13 cellular contexts compared by ENCODE assay signal in the genomic region with DNA sequence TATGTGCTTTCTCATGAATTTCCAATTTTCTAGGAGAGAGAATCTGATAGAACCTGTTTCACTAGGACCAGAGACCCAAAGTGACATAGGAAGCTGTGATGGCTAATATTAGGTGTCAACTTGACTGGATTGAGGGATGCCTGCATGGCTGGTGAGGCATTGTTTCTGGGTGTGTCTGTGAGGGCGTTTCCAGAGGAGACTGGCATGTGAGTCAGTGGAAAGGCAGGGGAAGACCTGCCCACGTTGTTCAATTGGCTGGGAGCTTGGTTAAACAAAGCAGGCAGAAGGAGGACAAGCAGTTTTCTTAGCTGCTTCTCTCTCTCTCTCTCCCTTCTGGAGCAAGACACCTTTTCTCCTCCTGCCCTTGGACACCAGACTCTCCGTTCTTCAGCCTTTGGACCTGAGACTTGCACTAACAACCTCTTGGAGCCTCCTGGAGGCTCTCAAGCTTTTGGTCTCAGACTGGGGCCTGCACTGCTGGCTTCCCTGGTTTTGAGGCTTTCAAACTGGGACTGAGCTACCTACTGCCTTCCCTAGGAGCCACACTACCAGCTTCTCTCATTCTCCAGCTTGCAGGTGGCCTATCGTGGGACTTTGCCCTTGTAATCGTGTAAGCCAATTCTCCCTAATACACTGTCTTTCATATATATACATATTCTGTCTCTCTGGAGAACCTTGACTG.
DNase-seq lines count a peak whose midpoint lies in the region; ATAC-seq and TF ChIP-seq lines count a peak whose summit lies in the region.
"Had no signal": no experiment of that assay in that cellular context is flagged by ENCODE, and none has a peak within 500 bp of the region (broad histone marks: within the 10 kb centered on the region; RNA-seq: fewer than 3 reads in every experiment).

No MANE protein-coding gene starts in this region.

- no peak for TF ChIP-seq CTCF in omental fat pad (IDR thresholded peaks at IDR 0.05)

- peak overlapping the region; percentile 58 for H3K27ac ChIP-seq in epithelial cell of prostate
- H3K27ac ChIP-seq: thoracic aorta had no signal

- peak; percentile 8 for DNase-seq in ELR (ENCODE audit: low read depth)
- peak; percentile 72 for DNase-seq in M059J (ENCODE audit: low read depth)
- peak; percentile 76 for DNase-seq in epithelial cell of prostate (ENCODE audit: low read depth, low spot score)
- no peak for DNase-seq in omental fat pad (ENCODE audit: low spot score)
- DNase-seq in NCI-H1092 treated with DMSO at 0.1 percent for 48 hours (lab: John Stamatoyannopoulos, UW): no peak
- DNase-seq in RPMI8226: no peak
- DNase-seq: activated naive CD4-positive, alpha-beta T cell; naive thymus-derived CD8-positive, alpha-beta T cell; NK-92 treated with Interleukin-12 subunit alpha and Interleukin-12 subunit beta, amount 100 ng/mL, for 24 hours had no signal

- peak; percentile 51 for ATAC-seq in omental fat pad (ENCODE audit: low FRiP score)
- ATAC-seq in GM19324 (IDR thresholded peaks at IDR 0.05; ENCODE audit: low FRiP score, unreplicated experiment): no peak
- no peak for ATAC-seq in GM19463 (IDR thresholded peaks at IDR 0.05; ENCODE audit: unreplicated experiment)
- ATAC-seq: naive thymus-derived CD8-positive, alpha-beta T cell; sciatic nerve had no signal

Comparison
In these comparisons a context has a peak if more than half of its experiments do, and no peak if none do; other contexts are left out.
1. DNase-seq: peak in ELR (single experiment), M059J (single experiment) and epithelial cell of prostate (single experiment); none in omental fat pad (single experiment), NCI-H1092 treated with DMSO at 0.1 percent for 48 hours (single experiment) and RPMI8226 (single experiment).